ENCODE assay signal across 8 cellular contexts in the genomic region with DNA sequence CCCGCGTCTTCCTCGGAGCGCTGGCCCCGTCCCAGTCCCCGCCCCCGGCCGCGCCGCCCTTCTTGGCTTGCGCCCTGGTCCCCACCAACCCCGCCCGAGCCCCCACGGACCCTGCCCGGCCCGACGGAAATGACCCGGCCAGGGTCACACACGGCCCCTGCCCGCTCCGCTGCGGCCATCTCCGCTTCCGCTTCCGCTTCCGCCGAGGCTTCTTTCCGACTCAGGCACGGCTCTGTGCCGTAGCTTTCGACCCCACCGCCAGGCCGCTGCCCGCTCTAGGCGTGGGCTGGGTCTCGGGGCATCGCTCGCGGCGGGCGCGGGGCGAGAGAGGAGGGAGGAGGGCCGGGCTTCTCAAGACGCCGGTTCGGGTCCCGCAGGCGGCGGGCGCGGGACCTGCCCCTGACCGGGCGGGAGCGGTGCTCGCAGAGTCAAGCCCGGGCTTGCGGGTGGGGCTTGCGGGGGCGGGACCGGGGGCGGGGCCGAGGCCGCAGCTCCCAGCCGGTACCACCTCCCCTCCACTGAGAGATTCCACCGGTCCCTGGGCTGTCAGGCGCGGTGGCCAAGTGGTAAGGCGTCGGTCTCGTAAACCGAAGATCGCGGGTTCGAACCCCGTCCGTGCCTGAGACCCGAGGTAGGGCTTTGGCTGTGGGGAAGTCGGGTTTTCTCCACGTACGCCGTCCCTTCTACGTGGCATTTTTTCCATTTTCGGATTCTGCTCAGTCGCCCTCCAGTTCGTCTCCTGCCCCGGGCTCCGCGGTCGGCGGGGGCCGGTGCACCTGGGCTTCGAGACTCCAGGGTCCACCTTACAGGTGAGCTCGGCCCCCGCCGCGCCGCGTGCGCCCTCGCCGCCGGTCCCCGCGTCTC.
DNase-seq lines count a peak whose midpoint lies in the region; ATAC-seq, FAIRE-seq and TF ChIP-seq lines count a peak whose summit lies in the region.

No MANE protein-coding gene starts in this region.

- ATAC-seq in HG03442 (IDR thresholded peaks at IDR 0.05; ENCODE audit: unreplicated experiment): peak; percentile 73

- H3K4me1 ChIP-seq in BE2C (no peaks in the 10 kb centered on the region), liver (ENCODE audit: control insufficient read depth in 4 of 4, insufficient read depth in 4 of 4, low read length in 3 of 4) (peaks cover 0 to 14% (median 8%) of the 10 kb centered on the region in 4 donors)

- peak overlapping the region; percentile 62 to 78 for H3K9ac ChIP-seq in liver (ENCODE audit: low read depth in 1 of 2, low read length in 2 of 2)

- TF ChIP-seq RAD21 in liver (IDR thresholded peaks at IDR 0.05): peak in 1 of 2 donors; percentile 2

- H3K27me3 ChIP-seq in BE2C: no peaks in the 10 kb centered on the region
- no peaks in the 10 kb centered on the region for H3K27me3 ChIP-seq in liver (ENCODE audit: control insufficient read depth in 4 of 4, insufficient read depth in 4 of 4, low read length in 3 of 4)

- H3K27ac ChIP-seq in liver (ENCODE audit: low read depth in 1 of 2, low read length in 2 of 2): peak overlapping the region; percentile 94 to 95

- under 1% methylated on average over 105 of the region's 105 CpGs for WGBS in liver

- H3K9me3 ChIP-seq in BE2C: no peaks in the 10 kb centered on the region
- H3K9me3 ChIP-seq in liver (ENCODE audit: control insufficient read depth in 4 of 4, low read length in 3 of 4): no peaks in the 10 kb centered on the region

- peak; percentile 82 for DNase-seq in BE2C
- peak; percentile 80 for DNase-seq in GM19239 (ENCODE audit: insufficient read length, low spot score)
- peak; percentile 82 for DNase-seq in NCI-H524 treated with DMSO at 0.1 percent for 48 hours (lab: John Stamatoyannopoulos, UW)
- peak; percentile 96 to 100 for DNase-seq in activated CD4-positive, alpha-beta T cell treated with anti-CD3 and anti-CD28 coated beads, Interleukin-2, amount 50 U/mL, for 24 hours (ENCODE audit: low read depth in 1 of 2, low spot score in 1 of 2)
- DNase-seq in dedifferentiated amniotic fluid mesenchymal stem cell (ENCODE audit: extremely low spot score): peak; percentile 92
- peak; percentile 99 to 100 for DNase-seq in stimulated activated CD4-positive, alpha-beta T cell treated with anti-CD3 and anti-CD28 coated beads, Interleukin-2, amount 100 ng/mL, for 48 hours

- no peaks in the 10 kb centered on the region for H3K36me3 ChIP-seq in BE2C
- no peaks in the 10 kb centered on the region for H3K36me3 ChIP-seq in liver (ENCODE audit: control insufficient read depth in 4 of 4, insufficient read depth in 3 of 4, low read depth in 1 of 4, low read length in 3 of 4)

- TF ChIP-seq CTCF in BE2C (IDR thresholded peaks at IDR 0.05; ENCODE audit: low read depth, low read length) (no peak), liver (IDR thresholded peaks at IDR 0.05; ENCODE audit: low read depth, low read length, missing input control) (no peak)

- FAIRE-seq in GM19239 (lab: Jason Lieb, UNC): no peak

- peak overlapping the region; percentile 76 for H3K4me3 ChIP-seq in BE2C (ENCODE audit: low read depth, low read length)
- H3K4me3 ChIP-seq in liver (ENCODE audit: low read depth in 1 of 3, low read length in 3 of 3): peak overlapping the region; percentile 77 to 95 (median 91)

TF ChIP-seq in liver, 16 proteins besides CTCF, POLR2A, EP300 and RAD21:
- TF ChIP-seq EGR1 (IDR thresholded peaks at IDR 0.05; ENCODE audit: low read depth in 2 of 2) (peak; percentile 78 to 96), FOXA1 (IDR thresholded peaks at IDR 0.05) (no peak), NR2F2 (IDR thresholded peaks at IDR 0.05) (no peak), HNF4A (conservative IDR thresholded peaks at IDR 0.05) (peak in 1 of 2 donors; percentile 43), ZBTB33 (IDR thresholded peaks at IDR 0.05) (no peak), HNF4G (IDR thresholded peaks at IDR 0.05) (no peak), FOXA2 (IDR thresholded peaks at IDR 0.05) (no peak), GABPA (IDR thresholded peaks at IDR 0.05 in 1 of 2, conservative IDR thresholded peaks at IDR 0.05 in 1 of 2) (peak; percentile 66 to 84), TAF1 (conservative IDR thresholded peaks at IDR 0.05) (no peak), YY1 (IDR thresholded peaks at IDR 0.05) (peak; percentile 58), RXRA (IDR thresholded peaks at IDR 0.05) (peak in 1 of 2 donors; percentile 31), REST (IDR thresholded peaks at IDR 0.05) (no peak), JUND (IDR thresholded peaks at IDR 0.05) (no peak), SP1 (IDR thresholded peaks at IDR 0.05) (peak; percentile 34)
- TF ChIP-seq, protein P1, sequence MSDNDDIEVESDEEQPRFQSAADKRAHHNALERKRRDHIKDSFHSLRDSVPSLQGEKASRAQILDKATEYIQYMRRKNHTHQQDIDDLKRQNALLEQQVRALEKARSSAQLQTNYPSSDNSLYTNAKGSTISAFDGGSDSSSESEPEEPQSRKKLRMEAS (IDR thresholded peaks at IDR 0.05): no peak
- TF ChIP-seq, protein P2, sequence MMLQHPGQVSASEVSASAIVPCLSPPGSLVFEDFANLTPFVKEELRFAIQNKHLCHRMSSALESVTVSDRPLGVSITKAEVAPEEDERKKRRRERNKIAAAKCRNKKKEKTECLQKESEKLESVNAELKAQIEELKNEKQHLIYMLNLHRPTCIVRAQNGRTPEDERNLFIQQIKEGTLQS (IDR thresholded peaks at IDR 0.05): peak; percentile 99

Comparison
In these comparisons a context has a peak if more than half of its experiments do, and no peak if none do; other contexts are left out.
1. Peak in every context shown above with its lines: DNase-seq, ATAC-seq, H3K4me3 ChIP-seq and H3K27ac ChIP-seq.